8 cellular contexts compared by ENCODE assay signal in genomic region chr12:102061556-102062418, GRCh38. TPM values are rescaled to one million over a fixed set of nuclear protein-coding genes. Genes with fewer than 3 reads are reported as not detected.
DNase-seq lines count a peak whose midpoint lies in the region; ATAC-seq lines count a peak whose summit lies in the region.

A gene with protein sequence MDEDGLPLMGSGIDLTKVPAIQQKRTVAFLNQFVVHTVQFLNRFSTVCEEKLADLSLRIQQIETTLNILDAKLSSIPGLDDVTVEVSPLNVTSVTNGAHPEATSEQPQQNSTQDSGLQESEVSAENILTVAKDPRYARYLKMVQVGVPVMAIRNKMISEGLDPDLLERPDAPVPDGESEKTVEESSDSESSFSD (minus strand): TSS chr12:102061991. CDS start chr12:102061962, 29 bp downstream.

- peak within 1 kb of the TSS; percentile 81 to 91 (median 86) for H3K4me2 ChIP-seq in BLaER1 treated with 17β-estradiol and CSF1 and Interleukin-3, amounts not matched to agents 10 nM and 100 nM

- peak within 1 kb of the TSS; percentile 82 to 90 (median 88) for H3K9ac ChIP-seq in BLaER1 treated with 17β-estradiol and CSF1 and Interleukin-3, amounts not matched to agents 10 nM and 100 nM

- peaks cover 0 to 13% (median 8%) of the 10 kb centered on the region in 10 experiments; a peak in 13 of 20 replicates for H3K4me1 ChIP-seq in BLaER1 treated with 17β-estradiol and CSF1 and Interleukin-3, amounts not matched to agents 10 nM and 100 nM

- DNase-seq in NCI-H748 (lab: John Stamatoyannopoulos, UW; ENCODE audit: unreplicated experiment) = peak; percentile 97
- DNase-seq in activated CD4-positive, alpha-beta T cell treated with anti-CD3 and anti-CD28 coated beads, Interleukin-2, amount 50 U/mL, for 1 hour = peak; percentile 95
- peak; percentile 39 for DNase-seq in cortex of kidney (lab: John Stamatoyannopoulos, UW)
- DNase-seq in left colon = peak; percentile 95 to 96
- peak; percentile 95 for DNase-seq in stimulated activated CD4-positive, alpha-beta T cell treated with anti-CD3 and anti-CD28 coated beads, Interleukin-1b, Interleukin-23, amount 100 ng/mL, for 48 hours

- ATAC-seq in GM19351 (IDR thresholded peaks at IDR 0.05; ENCODE audit: unreplicated experiment) (peak; percentile 90), HG03521 (IDR thresholded peaks at IDR 0.05; ENCODE audit: unreplicated experiment) (peak; percentile 96), left colon (peak; percentile 99)

- no peaks in the 10 kb centered on the region for H4K20me1 ChIP-seq in BLaER1 treated with 17β-estradiol and CSF1 and Interleukin-3, amounts not matched to agents 10 nM and 100 nM

- intact Hi-C loops in left colon (cut with DNase I, micrococcal nuclease) = loop anchor here in 1 of 2 donors (10.0 kb wide), 1 partner anchor 127 kb away; no protein-coding TSS in a partner anchor

- H3K9me3 ChIP-seq in BLaER1 treated with 17β-estradiol and CSF1 and Interleukin-3, amounts not matched to agents 10 nM and 100 nM (replicated peaks in 1 of 11) = no peaks in the 10 kb centered on the region

- peak within 1 kb of the TSS; percentile 75 to 93 (median 86) for H3K4me3 ChIP-seq in BLaER1 treated with 17β-estradiol and CSF1 and Interleukin-3, amounts not matched to agents 10 nM and 100 nM

- peak within 1 kb of the TSS; percentile 67 to 90 (median 82); a peak in 21 of 22 replicates for H3K27ac ChIP-seq in BLaER1 treated with 17β-estradiol and CSF1 and Interleukin-3, amounts not matched to agents 10 nM and 100 nM

- H3K36me3 ChIP-seq in BLaER1 treated with 17β-estradiol and CSF1 and Interleukin-3, amounts not matched to agents 10 nM and 100 nM = peaks cover 1 to 28% (median 9%) of the 10 kb centered on the region in 11 experiments; a peak in 13 of 22 replicates

- H3K27me3 ChIP-seq in BLaER1 treated with 17β-estradiol and CSF1 and Interleukin-3, amounts not matched to agents 10 nM and 100 nM = no peaks in the 10 kb centered on the region

RNA-seq across cellular contexts. Expression of the gene that starts here (rescaled TPM):
- 10 to 100 TPM; 30.4 to 32.8 TPM for total RNA-seq in left colon

Comparison
In these comparisons a context has a peak if more than half of its experiments do, and no peak if none do; other contexts are left out.
1. Peak in every context shown above with its lines: DNase-seq, ATAC-seq, H3K4me3 ChIP-seq and H3K27ac ChIP-seq.
2. DNase-seq: peak in every context shown above with its lines; median percentile 97 in NCI-H748; 96 in left colon; 95 in activated CD4-positive, alpha-beta T cell treated with anti-CD3 and anti-CD28 coated beads, Interleukin-2, amount 50 U/mL, for 1 hour; 95 in stimulated activated CD4-positive, alpha-beta T cell treated with anti-CD3 and anti-CD28 coated beads, Interleukin-1b, Interleukin-23, amount 100 ng/mL, for 48 hours; 39 in cortex of kidney.